Comparison of ENCODE assay signal across 1 cellular context in the genomic region with DNA sequence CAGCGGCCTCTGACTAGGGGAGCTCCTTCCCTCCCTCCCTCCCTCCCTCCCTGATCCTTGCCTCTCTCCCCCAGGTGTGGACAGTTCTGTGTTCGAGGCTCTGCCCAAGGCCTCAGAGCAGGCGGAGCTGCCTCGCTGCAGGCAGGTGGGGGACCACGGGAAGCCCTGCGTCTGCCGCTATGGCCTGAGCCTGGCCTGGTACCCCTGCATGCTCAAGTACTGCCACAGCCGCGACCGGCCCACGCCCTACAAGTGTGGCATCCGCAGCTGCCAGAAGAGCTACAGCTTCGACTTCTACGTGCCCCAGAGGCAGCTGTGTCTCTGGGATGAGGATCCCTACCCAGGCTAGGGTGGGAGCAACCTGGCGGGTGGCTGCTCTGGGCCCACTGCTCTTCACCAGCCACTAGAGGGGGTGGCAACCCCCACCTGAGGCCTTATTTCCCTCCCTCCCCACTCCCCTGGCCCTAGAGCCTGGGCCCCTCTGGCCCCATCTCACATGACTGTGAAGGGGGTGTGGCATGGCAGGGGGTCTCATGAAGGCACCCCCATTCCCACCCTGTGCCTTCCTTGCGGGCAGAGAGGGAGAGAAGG.
TF ChIP-seq lines count a peak whose summit lies in the region.

No MANE protein-coding gene starts in this region.

TF ChIP-seq in GM12878, 131 proteins besides CTCF, POLR2A, EP300 and RAD21:
- TF ChIP-seq TCF7 (IDR thresholded peaks at IDR 0.05; ENCODE audit: borderline replicate concordance) (no peak), ZZZ3 (IDR thresholded peaks at IDR 0.05; ENCODE audit: control insufficient read depth, insufficient read length, low read depth) (no peak), RAD51 (IDR thresholded peaks at IDR 0.05) (no peak), GABPA (IDR thresholded peaks at IDR 0.05; ENCODE audit: low read depth) (no peak), NFXL1 (IDR thresholded peaks at IDR 0.05; ENCODE audit: borderline replicate concordance) (no peak), EGR1 (IDR thresholded peaks at IDR 0.05; ENCODE audit: borderline replicate concordance in 1 of 2, low read depth in 2 of 2, low read length in 2 of 2) (no peak), NFIC (IDR thresholded peaks at IDR 0.05; ENCODE audit: low read depth, low read length) (no peak)
- TF ChIP-seq, protein P1, sequence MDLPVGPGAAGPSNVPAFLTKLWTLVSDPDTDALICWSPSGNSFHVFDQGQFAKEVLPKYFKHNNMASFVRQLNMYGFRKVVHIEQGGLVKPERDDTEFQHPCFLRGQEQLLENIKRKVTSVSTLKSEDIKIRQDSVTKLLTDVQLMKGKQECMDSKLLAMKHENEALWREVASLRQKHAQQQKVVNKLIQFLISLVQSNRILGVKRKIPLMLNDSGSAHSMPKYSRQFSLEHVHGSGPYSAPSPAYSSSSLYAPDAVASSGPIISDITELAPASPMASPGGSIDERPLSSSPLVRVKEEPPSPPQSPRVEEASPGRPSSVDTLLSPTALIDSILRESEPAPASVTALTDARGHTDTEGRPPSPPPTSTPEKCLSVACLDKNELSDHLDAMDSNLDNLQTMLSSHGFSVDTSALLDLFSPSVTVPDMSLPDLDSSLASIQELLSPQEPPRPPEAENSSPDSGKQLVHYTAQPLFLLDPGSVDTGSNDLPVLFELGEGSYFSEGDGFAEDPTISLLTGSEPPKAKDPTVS (IDR thresholded peaks at IDR 0.05; ENCODE audit: low read depth, low read length), result no peak
- TF ChIP-seq, protein P2, sequence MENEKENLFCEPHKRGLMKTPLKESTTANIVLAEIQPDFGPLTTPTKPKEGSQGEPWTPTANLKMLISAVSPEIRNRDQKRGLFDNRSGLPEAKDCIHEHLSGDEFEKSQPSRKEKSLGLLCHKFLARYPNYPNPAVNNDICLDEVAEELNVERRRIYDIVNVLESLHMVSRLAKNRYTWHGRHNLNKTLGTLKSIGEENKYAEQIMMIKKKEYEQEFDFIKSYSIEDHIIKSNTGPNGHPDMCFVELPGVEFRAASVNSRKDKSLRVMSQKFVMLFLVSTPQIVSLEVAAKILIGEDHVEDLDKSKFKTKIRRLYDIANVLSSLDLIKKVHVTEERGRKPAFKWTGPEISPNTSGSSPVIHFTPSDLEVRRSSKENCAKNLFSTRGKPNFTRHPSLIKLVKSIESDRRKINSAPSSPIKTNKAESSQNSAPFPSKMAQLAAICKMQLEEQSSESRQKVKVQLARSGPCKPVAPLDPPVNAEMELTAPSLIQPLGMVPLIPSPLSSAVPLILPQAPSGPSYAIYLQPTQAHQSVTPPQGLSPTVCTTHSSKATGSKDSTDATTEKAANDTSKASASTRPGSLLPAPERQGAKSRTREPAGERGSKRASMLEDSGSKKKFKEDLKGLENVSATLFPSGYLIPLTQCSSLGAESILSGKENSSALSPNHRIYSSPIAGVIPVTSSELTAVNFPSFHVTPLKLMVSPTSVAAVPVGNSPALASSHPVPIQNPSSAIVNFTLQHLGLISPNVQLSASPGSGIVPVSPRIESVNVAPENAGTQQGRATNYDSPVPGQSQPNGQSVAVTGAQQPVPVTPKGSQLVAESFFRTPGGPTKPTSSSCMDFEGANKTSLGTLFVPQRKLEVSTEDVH (IDR thresholded peaks at IDR 0.05; ENCODE audit: low read depth, partially characterized antibody), result no peak
- TF ChIP-seq, protein P3, sequence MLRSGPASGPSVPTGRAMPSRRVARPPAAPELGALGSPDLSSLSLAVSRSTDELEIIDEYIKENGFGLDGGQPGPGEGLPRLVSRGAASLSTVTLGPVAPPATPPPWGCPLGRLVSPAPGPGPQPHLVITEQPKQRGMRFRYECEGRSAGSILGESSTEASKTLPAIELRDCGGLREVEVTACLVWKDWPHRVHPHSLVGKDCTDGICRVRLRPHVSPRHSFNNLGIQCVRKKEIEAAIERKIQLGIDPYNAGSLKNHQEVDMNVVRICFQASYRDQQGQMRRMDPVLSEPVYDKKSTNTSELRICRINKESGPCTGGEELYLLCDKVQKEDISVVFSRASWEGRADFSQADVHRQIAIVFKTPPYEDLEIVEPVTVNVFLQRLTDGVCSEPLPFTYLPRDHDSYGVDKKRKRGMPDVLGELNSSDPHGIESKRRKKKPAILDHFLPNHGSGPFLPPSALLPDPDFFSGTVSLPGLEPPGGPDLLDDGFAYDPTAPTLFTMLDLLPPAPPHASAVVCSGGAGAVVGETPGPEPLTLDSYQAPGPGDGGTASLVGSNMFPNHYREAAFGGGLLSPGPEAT (IDR thresholded peaks at IDR 0.05; ENCODE audit: low read depth), result no peak
- TF ChIP-seq, protein P4, sequence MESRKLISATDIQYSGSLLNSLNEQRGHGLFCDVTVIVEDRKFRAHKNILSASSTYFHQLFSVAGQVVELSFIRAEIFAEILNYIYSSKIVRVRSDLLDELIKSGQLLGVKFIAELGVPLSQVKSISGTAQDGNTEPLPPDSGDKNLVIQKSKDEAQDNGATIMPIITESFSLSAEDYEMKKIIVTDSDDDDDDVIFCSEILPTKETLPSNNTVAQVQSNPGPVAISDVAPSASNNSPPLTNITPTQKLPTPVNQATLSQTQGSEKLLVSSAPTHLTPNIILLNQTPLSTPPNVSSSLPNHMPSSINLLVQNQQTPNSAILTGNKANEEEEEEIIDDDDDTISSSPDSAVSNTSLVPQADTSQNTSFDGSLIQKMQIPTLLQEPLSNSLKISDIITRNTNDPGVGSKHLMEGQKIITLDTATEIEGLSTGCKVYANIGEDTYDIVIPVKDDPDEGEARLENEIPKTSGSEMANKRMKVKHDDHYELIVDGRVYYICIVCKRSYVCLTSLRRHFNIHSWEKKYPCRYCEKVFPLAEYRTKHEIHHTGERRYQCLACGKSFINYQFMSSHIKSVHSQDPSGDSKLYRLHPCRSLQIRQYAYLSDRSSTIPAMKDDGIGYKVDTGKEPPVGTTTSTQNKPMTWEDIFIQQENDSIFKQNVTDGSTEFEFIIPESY (IDR thresholded peaks at IDR 0.05), result no peak
- TF ChIP-seq, protein P5, sequence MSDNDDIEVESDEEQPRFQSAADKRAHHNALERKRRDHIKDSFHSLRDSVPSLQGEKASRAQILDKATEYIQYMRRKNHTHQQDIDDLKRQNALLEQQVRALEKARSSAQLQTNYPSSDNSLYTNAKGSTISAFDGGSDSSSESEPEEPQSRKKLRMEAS (IDR thresholded peaks at IDR 0.05; ENCODE audit: low read depth, low read length), result no peak
